Comparison of ENCODE assay signal across 1 cellular context in the genomic region with DNA sequence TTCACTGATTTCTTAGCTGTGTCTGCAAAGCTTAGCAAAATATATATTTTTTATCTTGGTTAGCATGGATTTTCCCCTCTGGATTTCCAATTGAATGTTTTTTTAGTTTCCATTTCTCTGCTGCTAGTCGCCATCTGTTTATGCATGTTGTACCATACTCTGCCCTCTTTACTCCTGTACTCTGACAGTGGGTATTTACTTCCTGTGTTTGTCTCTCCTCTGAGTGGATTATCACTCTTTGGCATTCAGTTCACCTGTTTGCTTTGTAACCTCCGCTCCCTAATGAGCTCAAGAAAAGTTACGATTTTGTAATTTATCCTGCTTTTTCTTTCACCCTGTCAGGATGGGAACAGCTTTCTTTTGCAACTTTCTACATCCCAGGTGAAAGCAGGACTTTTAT.
TF ChIP-seq lines count a peak whose summit lies in the region.

No MANE protein-coding gene starts in this region.

TF ChIP-seq in endothelial cell of umbilical vein, 7 proteins besides CTCF, POLR2A, EP300 and RAD21:
- TF ChIP-seq, protein P1, sequence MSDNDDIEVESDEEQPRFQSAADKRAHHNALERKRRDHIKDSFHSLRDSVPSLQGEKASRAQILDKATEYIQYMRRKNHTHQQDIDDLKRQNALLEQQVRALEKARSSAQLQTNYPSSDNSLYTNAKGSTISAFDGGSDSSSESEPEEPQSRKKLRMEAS (IDR thresholded peaks at IDR 0.05; ENCODE audit: insufficient read depth, insufficient read length) = no peak
- no peak for TF ChIP-seq JUN (IDR thresholded peaks at IDR 0.05; ENCODE audit: borderline replicate concordance, insufficient read depth, insufficient read length, low read depth)
- no peak for TF ChIP-seq EZH2 (IDR thresholded peaks at IDR 0.05; ENCODE audit: borderline replicate concordance, low read depth, low read length, severe bottlenecking)
- no peak for TF ChIP-seq POLR2AphosphoS5 (IDR thresholded peaks at IDR 0.05; ENCODE audit: insufficient read depth, low read depth, low read length)
- TF ChIP-seq GATA2 (IDR thresholded peaks at IDR 0.05; ENCODE audit: insufficient read depth, insufficient read length, low read depth, low read length) = no peak
- TF ChIP-seq FOS (IDR thresholded peaks at IDR 0.05; ENCODE audit: borderline replicate concordance, insufficient read depth, low read length) = no peak
- TF ChIP-seq MYC (IDR thresholded peaks at IDR 0.05; ENCODE audit: low read depth, low read length) = no peak
TF ChIP-seq in endothelial cell of umbilical vein: peak in this region for 0.
